ENCODE assay signal across 17 cellular contexts in genomic region chr7:74207586-74207985, GRCh38. TPM values are rescaled to one million over a fixed set of nuclear protein-coding genes. Genes with fewer than 3 reads are reported as not detected.
DNase-seq lines count a peak whose midpoint lies in the region; ATAC-seq and TF ChIP-seq lines count a peak whose summit lies in the region.
"Had no signal": no experiment of that assay in that cellular context is flagged by ENCODE, and none has a peak within 500 bp of the region (broad histone marks: within the 10 kb centered on the region; RNA-seq: fewer than 3 reads in every experiment).

No MANE protein-coding gene starts in this region.

- peak; percentile 32 for DNase-seq in activated naive CD8-positive, alpha-beta T cell treated with anti-CD3 and anti-CD28 coated beads, Interleukin-2, amount 10 ng/mL, durations not matched to agents 7 days and 5 days
- no peak for DNase-seq in activated naive CD8-positive, alpha-beta T cell treated with anti-CD3 and anti-CD28 coated beads for 36 hours
- DNase-seq in mucosa of descending colon (peak in 2 of 3 donors; percentile 27 to 48), HuH-7 (ENCODE audit: low spot score) (no peak)
- DNase-seq: DMS 273 treated with DMSO at 0.1 percent for 48 hours, H9, KBM-7, NCI-H1436, NCI-H2081, NCI-H510A, NCI-H774, PC-9 had no signal

- H3K4me3 Mint-ChIP-seq in activated naive CD8-positive, alpha-beta T cell treated with anti-CD3 and anti-CD28 coated beads, Interleukin-2, amount 10 ng/mL, durations not matched to agents 7 days and 5 days, result no peak overlapping the region
- H3K4me3 Mint-ChIP-seq in activated naive CD8-positive, alpha-beta T cell treated with anti-CD3 and anti-CD28 coated beads for 36 hours, result no peak overlapping the region
- H3K4me3 Mint-ChIP-seq in dendritic cell treated with granulocyte-macrophage colony-stimulating factor and Interleukin-4, amounts not matched to agents 40 ng/mL and 50 ng/mL, for 4 days, result no peak overlapping the region
- no peak overlapping the region for H3K4me3 Mint-ChIP-seq in stimulated activated memory B cell treated with anti-CD40 and anti-IgM and Interleukin-4, amounts not matched to agents 10 μg/mL and 1 μg/mL and 100 μg/mL, for 72 hours
- H3K4me3 Mint-ChIP-seq: H9 had no signal

- POLR2A ChIA-PET in activated naive CD8-positive, alpha-beta T cell treated with anti-CD3 and anti-CD28 coated beads, Interleukin-2, amount 10 ng/mL, durations not matched to agents 7 days and 5 days (lab: Charles Lee), result interaction anchor here (0.6 to 3.1 kb wide), 4 partner anchors 10 to 195 kb away, joined by 3 to 17 read pairs (median 4); no protein-coding TSS in a partner anchor

- H3K9me3 Mint-ChIP-seq in activated naive CD8-positive, alpha-beta T cell treated with anti-CD3 and anti-CD28 coated beads, Interleukin-2, amount 10 ng/mL, durations not matched to agents 7 days and 5 days, result no peaks in the 10 kb centered on the region
- no peaks in the 10 kb centered on the region for H3K9me3 Mint-ChIP-seq in activated naive CD8-positive, alpha-beta T cell treated with anti-CD3 and anti-CD28 coated beads for 36 hours
- H3K9me3 Mint-ChIP-seq in dendritic cell treated with granulocyte-macrophage colony-stimulating factor and Interleukin-4, amounts not matched to agents 40 ng/mL and 50 ng/mL, for 4 days, result no peaks in the 10 kb centered on the region
- peaks cover 3% of the 10 kb centered on the region for H3K9me3 Mint-ChIP-seq in stimulated activated memory B cell treated with anti-CD40 and anti-IgM and Interleukin-4, amounts not matched to agents 10 μg/mL and 1 μg/mL and 100 μg/mL, for 72 hours
- H3K9me3 Mint-ChIP-seq: H9 had no signal

- intact Hi-C loops in dendritic cell treated with granulocyte-macrophage colony-stimulating factor and Interleukin-4, amounts not matched to agents 40 ng/mL and 50 ng/mL, for 4 days (cut with micrococcal nuclease), result loop anchor here (5.0 to 10.0 kb wide), 2 partner anchors 45 to 77 kb away; partner anchors contain the start of genes CLIP2 and RFC2
- intact Hi-C loops in mucosa of descending colon (cut with DNase I, micrococcal nuclease), result loop anchor here (5.0 kb wide), 1 partner anchor 195 kb away; no protein-coding TSS in a partner anchor

- H3K4me1 Mint-ChIP-seq in activated naive CD8-positive, alpha-beta T cell treated with anti-CD3 and anti-CD28 coated beads, Interleukin-2, amount 10 ng/mL, durations not matched to agents 7 days and 5 days, result peaks cover 27% of the 10 kb centered on the region
- H3K4me1 Mint-ChIP-seq in activated naive CD8-positive, alpha-beta T cell treated with anti-CD3 and anti-CD28 coated beads for 36 hours, result peaks cover 15% of the 10 kb centered on the region
- H3K4me1 Mint-ChIP-seq in dendritic cell treated with granulocyte-macrophage colony-stimulating factor and Interleukin-4, amounts not matched to agents 40 ng/mL and 50 ng/mL, for 4 days (ENCODE audit: low read depth), result peaks cover 64% of the 10 kb centered on the region
- H3K4me1 Mint-ChIP-seq in stimulated activated memory B cell treated with anti-CD40 and anti-IgM and Interleukin-4, amounts not matched to agents 10 μg/mL and 1 μg/mL and 100 μg/mL, for 72 hours, result peaks cover 65% of the 10 kb centered on the region
- H3K4me1 Mint-ChIP-seq: H9 had no signal

- H3K4me3 ChIP-seq in mucosa of descending colon, result no peak overlapping the region
- H3K4me3 ChIP-seq: PC-9, SJSA1 had no signal

- no peaks in the 10 kb centered on the region for H3K36me3 ChIP-seq in mucosa of descending colon (ENCODE audit: low read depth)
- H3K36me3 ChIP-seq: SJSA1 had no signal

- no peaks in the 10 kb centered on the region for H3K4me1 ChIP-seq in mucosa of descending colon (ENCODE audit: low read depth)

- no peaks in the 10 kb centered on the region for H3K9me3 ChIP-seq in mucosa of descending colon
- H3K9me3 ChIP-seq: SJSA1 had no signal

- no peak overlapping the region for H3K27ac Mint-ChIP-seq in activated naive CD8-positive, alpha-beta T cell treated with anti-CD3 and anti-CD28 coated beads, Interleukin-2, amount 10 ng/mL, durations not matched to agents 7 days and 5 days
- no peak overlapping the region for H3K27ac Mint-ChIP-seq in activated naive CD8-positive, alpha-beta T cell treated with anti-CD3 and anti-CD28 coated beads for 36 hours
- H3K27ac Mint-ChIP-seq in dendritic cell treated with granulocyte-macrophage colony-stimulating factor and Interleukin-4, amounts not matched to agents 40 ng/mL and 50 ng/mL, for 4 days, result peak overlapping the region; percentile 54
- H3K27ac Mint-ChIP-seq in stimulated activated memory B cell treated with anti-CD40 and anti-IgM and Interleukin-4, amounts not matched to agents 10 μg/mL and 1 μg/mL and 100 μg/mL, for 72 hours, result peak overlapping the region; percentile 6
- H3K27ac Mint-ChIP-seq: H9 had no signal

- TF ChIP-seq CTCF in mucosa of descending colon (IDR thresholded peaks at IDR 0.05), result no peak

- H3K36me3 Mint-ChIP-seq in activated naive CD8-positive, alpha-beta T cell treated with anti-CD3 and anti-CD28 coated beads, Interleukin-2, amount 10 ng/mL, durations not matched to agents 7 days and 5 days, result peaks cover 4% of the 10 kb centered on the region
- H3K36me3 Mint-ChIP-seq in activated naive CD8-positive, alpha-beta T cell treated with anti-CD3 and anti-CD28 coated beads for 36 hours, result peaks cover 3% of the 10 kb centered on the region
- H3K36me3 Mint-ChIP-seq in dendritic cell treated with granulocyte-macrophage colony-stimulating factor and Interleukin-4, amounts not matched to agents 40 ng/mL and 50 ng/mL, for 4 days (ENCODE audit: low read depth), result no peaks in the 10 kb centered on the region
- peaks cover 9% of the 10 kb centered on the region for H3K36me3 Mint-ChIP-seq in stimulated activated memory B cell treated with anti-CD40 and anti-IgM and Interleukin-4, amounts not matched to agents 10 μg/mL and 1 μg/mL and 100 μg/mL, for 72 hours

- no peak for ATAC-seq in activated naive CD8-positive, alpha-beta T cell treated with anti-CD3 and anti-CD28 coated beads, Interleukin-2, amount 10 ng/mL, durations not matched to agents 7 days and 5 days (ENCODE audit: low read depth)
- no peak for ATAC-seq in mucosa of descending colon
- no peak for ATAC-seq in stimulated activated memory B cell treated with anti-CD40 and anti-IgM and Interleukin-4, amounts not matched to agents 10 μg/mL and 1 μg/mL and 100 μg/mL, for 72 hours
- no peak for ATAC-seq in GM21381 (IDR thresholded peaks at IDR 0.05; ENCODE audit: unreplicated experiment)
- ATAC-seq in HG02970 (IDR thresholded peaks at IDR 0.05; ENCODE audit: low FRiP score, unreplicated experiment), result no peak

- peaks cover 3% of the 10 kb centered on the region for H3K27me3 Mint-ChIP-seq in activated naive CD8-positive, alpha-beta T cell treated with anti-CD3 and anti-CD28 coated beads, Interleukin-2, amount 10 ng/mL, durations not matched to agents 7 days and 5 days
- H3K27me3 Mint-ChIP-seq in activated naive CD8-positive, alpha-beta T cell treated with anti-CD3 and anti-CD28 coated beads for 36 hours, result peaks cover 19% of the 10 kb centered on the region
- no peaks in the 10 kb centered on the region for H3K27me3 Mint-ChIP-seq in dendritic cell treated with granulocyte-macrophage colony-stimulating factor and Interleukin-4, amounts not matched to agents 40 ng/mL and 50 ng/mL, for 4 days
- no peaks in the 10 kb centered on the region for H3K27me3 Mint-ChIP-seq in stimulated activated memory B cell treated with anti-CD40 and anti-IgM and Interleukin-4, amounts not matched to agents 10 μg/mL and 1 μg/mL and 100 μg/mL, for 72 hours

RNA-seq across cellular contexts. Expression of gene LAT2, which starts 2.2 kb away (rescaled TPM):
- 10 to 100 TPM; 21.4 to 22.9 TPM for total RNA-seq in activated naive CD8-positive, alpha-beta T cell treated with anti-CD3 and anti-CD28 coated beads, Interleukin-2, amount 10 ng/mL, durations not matched to agents 7 days and 5 days
- total RNA-seq in activated naive CD8-positive, alpha-beta T cell treated with anti-CD3 and anti-CD28 coated beads for 36 hours, result 1 to 10 TPM; 2.6 to 3.2 TPM
- total RNA-seq in mucosa of descending colon, result 1 to 10 TPM; 3.1 to 8.1 (median 6.9) TPM

RNA-seq across cellular contexts. Expression of gene EIF4H, which starts 33.4 kb away (rescaled TPM):
- 100 to 1,000 TPM; 264 to 270 TPM for total RNA-seq in activated naive CD8-positive, alpha-beta T cell treated with anti-CD3 and anti-CD28 coated beads, Interleukin-2, amount 10 ng/mL, durations not matched to agents 7 days and 5 days
- total RNA-seq in activated naive CD8-positive, alpha-beta T cell treated with anti-CD3 and anti-CD28 coated beads for 36 hours, result 100 to 1,000 TPM; 423 to 428 TPM
- total RNA-seq in mucosa of descending colon, result 100 to 1,000 TPM; 231 to 278 (median 274) TPM

RNA-seq across cellular contexts. Expression of gene RFC2, which starts 46.6 kb away (rescaled TPM):
- total RNA-seq in activated naive CD8-positive, alpha-beta T cell treated with anti-CD3 and anti-CD28 coated beads, Interleukin-2, amount 10 ng/mL, durations not matched to agents 7 days and 5 days, result 10 to 100 TPM; 53.0 to 56.6 TPM
- 100 to 1,000 TPM; 111 to 112 TPM for total RNA-seq in activated naive CD8-positive, alpha-beta T cell treated with anti-CD3 and anti-CD28 coated beads for 36 hours
- total RNA-seq in mucosa of descending colon, result 10 to 100 TPM; 14.8 to 23.7 (median 15.9) TPM

Comparison
In these comparisons a context has a peak if more than half of its experiments do, and no peak if none do; other contexts are left out.
1. DNase-seq: peak in activated naive CD8-positive, alpha-beta T cell treated with anti-CD3 and anti-CD28 coated beads, Interleukin-2, amount 10 ng/mL, durations not matched to agents 7 days and 5 days (single experiment) and mucosa of descending colon (2 of 3); none in activated naive CD8-positive, alpha-beta T cell treated with anti-CD3 and anti-CD28 coated beads for 36 hours (single experiment) and HuH-7 (single experiment).
2. H3K27ac Mint-ChIP-seq: peak in dendritic cell treated with granulocyte-macrophage colony-stimulating factor and Interleukin-4, amounts not matched to agents 40 ng/mL and 50 ng/mL, for 4 days (single experiment) and stimulated activated memory B cell treated with anti-CD40 and anti-IgM and Interleukin-4, amounts not matched to agents 10 μg/mL and 1 μg/mL and 100 μg/mL, for 72 hours (single experiment); none in activated naive CD8-positive, alpha-beta T cell treated with anti-CD3 and anti-CD28 coated beads, Interleukin-2, amount 10 ng/mL, durations not matched to agents 7 days and 5 days (single experiment) and activated naive CD8-positive, alpha-beta T cell treated with anti-CD3 and anti-CD28 coated beads for 36 hours (single experiment).